Comparison of ENCODE assay signal across 1 cellular context in genomic region chr17:81667754-81668153, GRCh38.
A peak's percentile ranks its signal among the peaks of the same experiment; 100 is the strongest.
TF ChIP-seq lines count a peak whose summit lies in the region.

No MANE protein-coding gene starts in this region.

TF ChIP-seq in HCT116, 20 proteins besides CTCF, POLR2A, EP300 and RAD21:
- TF ChIP-seq YY1 (IDR thresholded peaks at IDR 0.05; ENCODE audit: extremely low read depth, insufficient replicate concordance, low read depth, low read length) (peak; percentile 40), EGR1 (IDR thresholded peaks at IDR 0.05; ENCODE audit: low read depth) (no peak)
